Comparison of ENCODE assay signal across 9 cellular contexts in genomic region chr12:12610711-12611110, GRCh38. TPM values are rescaled to one million over a fixed set of nuclear protein-coding genes. Genes with fewer than 3 reads are reported as not detected.
A peak's percentile ranks its signal among the peaks of the same experiment; 100 is the strongest.
DNase-seq lines count a peak whose midpoint lies in the region; FAIRE-seq and TF ChIP-seq lines count a peak whose summit lies in the region.
"Had no signal": no experiment of that assay in that cellular context is flagged by ENCODE, and none has a peak within 500 bp of the region (broad histone marks: within the 10 kb centered on the region; RNA-seq: fewer than 3 reads in every experiment).

No MANE protein-coding gene starts in this region.

- peaks cover 4% of the 10 kb centered on the region for H3K36me3 Mint-ChIP-seq in activated naive CD4-positive, alpha-beta T cell treated with anti-CD3 and anti-CD28 coated beads, Interleukin-2, amount 50 U/mL, for 24 hours
- H3K36me3 Mint-ChIP-seq in astrocyte (ENCODE audit: low read depth, unreplicated experiment) (no peaks in the 10 kb centered on the region), type B pancreatic cell (peaks cover 5% of the 10 kb centered on the region)

- peak overlapping the region; percentile 96 for H3K4me2 ChIP-seq in astrocyte (ENCODE audit: low read length)

- no peak overlapping the region for H3K4me3 ChIP-seq in astrocyte (ENCODE audit: insufficient read depth, low read depth, low read length)
- H3K4me3 ChIP-seq in mesodermal cell (ENCODE audit: extremely low read depth, insufficient read depth, low read length, poor library complexity, severe bottlenecking) = no peak overlapping the region
- no peak overlapping the region for H3K4me3 ChIP-seq in HAP-1

- no peak overlapping the region for H2AFZ ChIP-seq in astrocyte (ENCODE audit: low read depth, low read length)

- H3K27me3 ChIP-seq in astrocyte (ENCODE audit: insufficient read depth, low read length) (no peaks in the 10 kb centered on the region), HAP-1 (ENCODE audit: low read depth) (no peaks in the 10 kb centered on the region)

- in situ Hi-C loops in HAP-1 (cut with MboI; ENCODE audit: low sequenced_read_pairs) = no loop called here

- H3K27me3 Mint-ChIP-seq in activated naive CD4-positive, alpha-beta T cell treated with anti-CD3 and anti-CD28 coated beads, Interleukin-2, amount 50 U/mL, for 24 hours = no peaks in the 10 kb centered on the region
- H3K27me3 Mint-ChIP-seq in astrocyte (ENCODE audit: low read depth, unreplicated experiment) (no peaks in the 10 kb centered on the region), type B pancreatic cell (no peaks in the 10 kb centered on the region)

- no peak for FAIRE-seq in astrocyte (lab: Jason Lieb, UNC)

- H3K4me1 ChIP-seq in astrocyte (ENCODE audit: insufficient read depth, low read length) (peaks cover 11% of the 10 kb centered on the region), mesodermal cell (ENCODE audit: control insufficient read depth, insufficient read depth, low read length, poor library complexity, severe bottlenecking) (peaks cover 6% of the 10 kb centered on the region), HAP-1 (peaks cover 39% of the 10 kb centered on the region)

- peak overlapping the region; percentile 99 for H3K27ac Mint-ChIP-seq in activated naive CD4-positive, alpha-beta T cell treated with anti-CD3 and anti-CD28 coated beads, Interleukin-2, amount 50 U/mL, for 24 hours
- H3K27ac Mint-ChIP-seq in astrocyte (ENCODE audit: unreplicated experiment) (peak overlapping the region; percentile 96), type B pancreatic cell (peak overlapping the region; percentile 99)

- H3K27ac ChIP-seq in astrocyte (ENCODE audit: low read depth, low read length) = peak overlapping the region; percentile 95
- peak overlapping the region; percentile 86 for H3K27ac ChIP-seq in mesodermal cell (ENCODE audit: low read depth, low read length, severe bottlenecking)

- peaks cover 25% of the 10 kb centered on the region for H3K79me2 ChIP-seq in astrocyte (ENCODE audit: insufficient read depth, low read length)

- no peak for DNase-seq in activated naive CD4-positive, alpha-beta T cell treated with Interleukin-2 at 50 U/mL for 16 hours
- DNase-seq in astrocyte (ENCODE audit: low read depth) = no peak
- DNase-seq in type B pancreatic cell (ENCODE audit: extremely low spot score, unreplicated experiment) = no peak
- no peak for DNase-seq in foreskin melanocyte
- no peak for DNase-seq in C1 segment of cervical spinal cord (lab: John Stamatoyannopoulos, UW)
- DNase-seq in HAP-1 (ENCODE audit: low spot score in 2 of 2) = no peak
- DNase-seq: KBM-7 had no signal

- H3K4me1 Mint-ChIP-seq in activated naive CD4-positive, alpha-beta T cell treated with anti-CD3 and anti-CD28 coated beads, Interleukin-2, amount 50 U/mL, for 24 hours = peaks cover 63% of the 10 kb centered on the region
- H3K4me1 Mint-ChIP-seq in astrocyte (ENCODE audit: low read depth, unreplicated experiment) (peaks cover 20% of the 10 kb centered on the region), type B pancreatic cell (ENCODE audit: unreplicated experiment) (peaks cover 11% of the 10 kb centered on the region)

- no peaks in the 10 kb centered on the region for H3K9me3 ChIP-seq in astrocyte (ENCODE audit: insufficient read depth, low read depth, low read length)
- no peaks in the 10 kb centered on the region for H3K9me3 ChIP-seq in mesodermal cell (ENCODE audit: control insufficient read depth, low read length)
- H3K9me3 ChIP-seq in HAP-1 = no peaks in the 10 kb centered on the region

- TF ChIP-seq CTCF in astrocyte (IDR thresholded peaks at IDR 0.05; ENCODE audit: insufficient read depth, low read depth, low read length) (no peak), type B pancreatic cell (conservative IDR thresholded peaks at IDR 0.05) (no peak)

- H3K36me3 ChIP-seq in astrocyte (ENCODE audit: insufficient read depth, low read length) (no peaks in the 10 kb centered on the region), mesodermal cell (ENCODE audit: control insufficient read depth, insufficient read depth, low read length) (peaks cover 2% of the 10 kb centered on the region), HAP-1 (replicated peaks) (no peaks in the 10 kb centered on the region)

- no peaks in the 10 kb centered on the region for H3K9me3 Mint-ChIP-seq in activated naive CD4-positive, alpha-beta T cell treated with anti-CD3 and anti-CD28 coated beads, Interleukin-2, amount 50 U/mL, for 24 hours
- H3K9me3 Mint-ChIP-seq in astrocyte (ENCODE audit: unreplicated experiment) = no peaks in the 10 kb centered on the region
- H3K9me3 Mint-ChIP-seq in type B pancreatic cell = no peaks in the 10 kb centered on the region

- WGBS in mesodermal cell (ENCODE audit: insufficient coverage in 2 of 2), 2 experiments = 95 to 96% methylated on average over 3 of the region's 4 CpGs

- H4K20me1 ChIP-seq in astrocyte (ENCODE audit: insufficient read depth, low read length) = no peaks in the 10 kb centered on the region

- peak overlapping the region; percentile 91 for H3K9ac ChIP-seq in astrocyte (ENCODE audit: low read length)

- H3K4me3 Mint-ChIP-seq in activated naive CD4-positive, alpha-beta T cell treated with anti-CD3 and anti-CD28 coated beads, Interleukin-2, amount 50 U/mL, for 24 hours = peak overlapping the region; percentile 90
- H3K4me3 Mint-ChIP-seq in astrocyte (ENCODE audit: unreplicated experiment) = peak overlapping the region; percentile 94
- peak overlapping the region; percentile 91 for H3K4me3 Mint-ChIP-seq in type B pancreatic cell

RNA-seq across cellular contexts. Expression of gene CREBL2, which starts 1.0 kb away (rescaled TPM):
- total RNA-seq in astrocyte (13.9 and 14.8 TPM in 2 replicates), type B pancreatic cell (ENCODE audit: low replicate concordance) (11.9 and 21.4 TPM in 2 replicates)
- 22.4 TPM for polyA plus RNA-seq in mesodermal cell (2013, experiment 1 of 2)
- 20.4 TPM for polyA plus RNA-seq in mesodermal cell (2013, experiment 2 of 2)

RNA-seq across cellular contexts. Expression of gene DUSP16, which starts 48.0 kb away (rescaled TPM):
- total RNA-seq in astrocyte (21.4 and 24.2 TPM in 2 replicates), type B pancreatic cell (ENCODE audit: low replicate concordance) (52.1 and 240 TPM in 2 replicates)
- 24.0 TPM for polyA plus RNA-seq in mesodermal cell (2013, experiment 1 of 2)
- 17.9 TPM for polyA plus RNA-seq in mesodermal cell (2013, experiment 2 of 2)
